In genomic region chr17:5419356-5419958, GRCh38 we compare ENCODE assay signal across 8 cellular contexts. TPM values are rescaled to one million over a fixed set of nuclear protein-coding genes. Genes with fewer than 3 reads are reported as not detected.
A peak's percentile ranks its signal among the peaks of the same experiment; 100 is the strongest.
DNase-seq lines count a peak whose midpoint lies in the region; ATAC-seq, FAIRE-seq and TF ChIP-seq lines count a peak whose summit lies in the region.

NUP88 (minus strand) TSS chr17:5419662; CDS start chr17:5419650, 12 bp downstream.

- TF ChIP-seq CTCF in WERI-Rb-1 (IDR thresholded peaks at IDR 0.05; ENCODE audit: low read depth, low read length) (no peak), mammary epithelial cell (conservative IDR thresholded peaks at IDR 0.05 in 1 of 2, IDR thresholded peaks at IDR 0.05 in 1 of 2; ENCODE audit: extremely low read depth in 1 of 2, insufficient read depth in 1 of 2, low read depth in 1 of 2, low read length in 2 of 2) (no peak)

- H3K27ac ChIP-seq in WERI-Rb-1 (peak within 1 kb of the TSS; percentile 90), mammary epithelial cell (ENCODE audit: insufficient read depth, low read depth, low read length) (peak within 1 kb of the TSS; percentile 92), iPS-20b (ENCODE audit: low read length) (peak within 1 kb of the TSS; percentile 96), small intestine (ENCODE audit: low read depth in 1 of 2, low read length in 1 of 2) (peak within 1 kb of the TSS; percentile 89 to 97)

- peak; percentile 74 for ATAC-seq in GM18873 (IDR thresholded peaks at IDR 0.05; ENCODE audit: low FRiP score, unreplicated experiment)
- ATAC-seq in HG03139 (IDR thresholded peaks at IDR 0.05; ENCODE audit: unreplicated experiment): peak; percentile 79

- H3K27me3 ChIP-seq in WERI-Rb-1 (ENCODE audit: insufficient read depth, low read depth, severe bottlenecking): no peaks in the 10 kb centered on the region
- no peaks in the 10 kb centered on the region for H3K27me3 ChIP-seq in mammary epithelial cell (ENCODE audit: insufficient read depth, low read length)
- no peaks in the 10 kb centered on the region for H3K27me3 ChIP-seq in iPS-20b (ENCODE audit: insufficient read depth, low read length)
- H3K27me3 ChIP-seq in small intestine (ENCODE audit: control insufficient read depth in 2 of 2, insufficient read depth in 2 of 2, low read length in 2 of 2): no peaks in the 10 kb centered on the region

- H3K9me3 ChIP-seq in WERI-Rb-1 (ENCODE audit: severe bottlenecking) (no peaks in the 10 kb centered on the region), mammary epithelial cell (replicated peaks; ENCODE audit: insufficient read depth, low read length) (no peaks in the 10 kb centered on the region), iPS-20b (ENCODE audit: insufficient read depth, low read depth, low read length) (no peaks in the 10 kb centered on the region), small intestine (ENCODE audit: control insufficient read depth, low read depth) (no peaks in the 10 kb centered on the region)

- no TSS peak for BruUV-seq in mammary epithelial cell (replicated peaks; lab: Mats Ljungman, UMichigan)

- H4K20me1 ChIP-seq in mammary epithelial cell (ENCODE audit: insufficient read depth, low read length): no peaks in the 10 kb centered on the region

- peak within 1 kb of the TSS; percentile 96 for H3K9ac ChIP-seq in mammary epithelial cell (ENCODE audit: insufficient read depth, low read length)
- peak within 1 kb of the TSS; percentile 99 for H3K9ac ChIP-seq in iPS-20b (ENCODE audit: low read depth, low read length)

- H3K4me3 ChIP-seq in WERI-Rb-1 (ENCODE audit: low read depth, low read length) (peak within 1 kb of the TSS; percentile 71), mammary epithelial cell (replicated peaks in 1 of 3; ENCODE audit: insufficient read depth in 1 of 3, low read depth in 2 of 3, low read length in 3 of 3) (peak within 1 kb of the TSS; percentile 72 to 86 (median 81)), iPS-20b (ENCODE audit: low read length) (peak within 1 kb of the TSS; percentile 100), small intestine (ENCODE audit: low read depth in 1 of 2, low read length in 2 of 2) (peak within 1 kb of the TSS; percentile 72 to 88)

- intact Hi-C loops in mammary epithelial cell (cut with micrococcal nuclease): no loop called here

- in situ Hi-C loops in ACHN (cut with HindIII; ENCODE audit: low pct_ligation_motif_present, low pct_unique_long_range_greater_than_20kb, low sequenced_read_pairs): no loop called here
- in situ Hi-C loops in mammary epithelial cell (cut with MboI; ENCODE audit: low sequenced_read_pairs in 2 of 2): no loop called here

- CTCF ChIA-PET in mammary epithelial cell (lab: Charles Lee; ENCODE audit: low non-redundant PET): interaction anchor here (1.1 to 1.6 kb wide), 2 partner anchors 20 to 38 kb away, joined by 4 to 10 read pairs; partner anchors contain the start of gene C1QBP

- peak; percentile 99 for DNase-seq in ACHN
- peak; percentile 96 for DNase-seq in NCI-H2227 (lab: John Stamatoyannopoulos, UW; ENCODE audit: unreplicated experiment)
- DNase-seq in WERI-Rb-1: peak; percentile 97
- DNase-seq in mammary epithelial cell: peak; percentile 98
- DNase-seq in small intestine: peak; percentile 96

- H3K36me3 ChIP-seq in WERI-Rb-1 (peaks cover 69% of the 10 kb centered on the region), mammary epithelial cell (ENCODE audit: insufficient read depth, low read length) (peaks cover 10% of the 10 kb centered on the region), iPS-20b (ENCODE audit: insufficient read depth, low read depth, low read length) (peaks cover 60% of the 10 kb centered on the region), small intestine (ENCODE audit: control insufficient read depth in 2 of 2, insufficient read depth in 2 of 2, low read length in 2 of 2) (peaks cover 3 to 4% of the 10 kb centered on the region in 2 donors)

- H3K4me2 ChIP-seq in mammary epithelial cell (ENCODE audit: insufficient read depth, low read depth, low read length): peak within 1 kb of the TSS; percentile 88

- H3K79me2 ChIP-seq in mammary epithelial cell (ENCODE audit: insufficient read depth, low read length): peaks cover 65% of the 10 kb centered on the region

- peak within 1 kb of the TSS; percentile 99 for H2AFZ ChIP-seq in mammary epithelial cell (ENCODE audit: low read depth, low read length)

- H3K4me1 ChIP-seq in mammary epithelial cell (ENCODE audit: insufficient read depth, low read length) (peaks cover 26% of the 10 kb centered on the region), iPS-20b (ENCODE audit: insufficient read depth, low read length) (no peaks in the 10 kb centered on the region), small intestine (ENCODE audit: control insufficient read depth in 2 of 2, insufficient read depth in 1 of 2, low read depth in 1 of 2, low read length in 1 of 2) (peaks cover 2 to 3% of the 10 kb centered on the region in 2 donors)

- dilution Hi-C loops in mammary epithelial cell (cut with HindIII; ENCODE audit: low sequenced_read_pairs): no loop called here

- WGBS in mammary epithelial cell (ENCODE audit: low coverage, missing lambda C conversion rate): 1% methylated on average over 15 of the region's 49 CpGs
- 0% methylated on average over 45 to 49 of the region's 49 CpGs for WGBS in small intestine, 3 donors

- FAIRE-seq in small intestine (lab: Jason Lieb, UNC): no peak

RNA-seq across cellular contexts. Expression of gene NUP88, which starts in this region (rescaled TPM):
- 10 to 100 TPM; 50.8 to 71.4 TPM for total RNA-seq in mammary epithelial cell
- polyA plus RNA-seq in mammary epithelial cell (75.0 TPM), small intestine (10 to 100 TPM; 62.0 to 71.2 (median 65.7) TPM)
- polyA minus RNA-seq in mammary epithelial cell: 127 TPM

Comparison
In these comparisons a context has a peak if more than half of its experiments do, and no peak if none do; other contexts are left out.
1. Peak in every context shown above with its lines: DNase-seq, ATAC-seq, H3K4me3 ChIP-seq and H3K27ac ChIP-seq.